Comparison of ENCODE assay signal across 15 cellular contexts in genomic region chr7:77822269-77822668, GRCh38.
"Had no signal": no experiment of that assay in that cellular context is flagged by ENCODE, and none has a peak within 500 bp of the region (broad histone marks: within the 10 kb centered on the region; RNA-seq: fewer than 3 reads in every experiment).

No MANE protein-coding gene starts in this region.

- H3K4me3 ChIP-seq: dorsolateral prefrontal cortex, esophagus muscularis mucosa, lower lobe of right lung, stomach, thoracic aorta had no signal

- H3K36me3 ChIP-seq: lower lobe of right lung, neutrophil, thoracic aorta had no signal

- H3K4me1 ChIP-seq: esophagus muscularis mucosa, lower lobe of right lung, stomach had no signal

- H3K27ac ChIP-seq: dorsolateral prefrontal cortex, esophagus muscularis mucosa, lower lobe of right lung, neutrophil, stomach, thoracic aorta had no signal

- H3K27me3 ChIP-seq: dorsolateral prefrontal cortex, esophagus muscularis mucosa, neutrophil, stomach had no signal

- DNase-seq: activated CD4-positive, alpha-beta T cell treated with anti-CD3 and anti-CD28 coated beads, Interleukin-2, amount 10 ng/mL, durations not matched to agents 7 days and 5 days; activated CD4-positive, CD25-positive, alpha-beta regulatory T cell; activated naive CD4-positive, alpha-beta T cell treated with anti-CD3 and anti-CD28 coated beads, Interleukin-2, amount 50 U/mL, for 16 hours; activated T-cell treated with anti-CD3 and anti-CD28 coated beads for 4 hours; amniotic stem cell; dorsolateral prefrontal cortex; left cardiac atrium; lower lobe of right lung; naive thymus-derived CD4-positive, alpha-beta T cell; retina; stimulated activated CD4-positive, alpha-beta T cell treated with anti-CD3 and anti-CD28 coated beads, Interleukin-4, amount 100 ng/mL, for 1 hour; stomach had no signal
